26 cellular contexts compared by ENCODE assay signal in the genomic region with DNA sequence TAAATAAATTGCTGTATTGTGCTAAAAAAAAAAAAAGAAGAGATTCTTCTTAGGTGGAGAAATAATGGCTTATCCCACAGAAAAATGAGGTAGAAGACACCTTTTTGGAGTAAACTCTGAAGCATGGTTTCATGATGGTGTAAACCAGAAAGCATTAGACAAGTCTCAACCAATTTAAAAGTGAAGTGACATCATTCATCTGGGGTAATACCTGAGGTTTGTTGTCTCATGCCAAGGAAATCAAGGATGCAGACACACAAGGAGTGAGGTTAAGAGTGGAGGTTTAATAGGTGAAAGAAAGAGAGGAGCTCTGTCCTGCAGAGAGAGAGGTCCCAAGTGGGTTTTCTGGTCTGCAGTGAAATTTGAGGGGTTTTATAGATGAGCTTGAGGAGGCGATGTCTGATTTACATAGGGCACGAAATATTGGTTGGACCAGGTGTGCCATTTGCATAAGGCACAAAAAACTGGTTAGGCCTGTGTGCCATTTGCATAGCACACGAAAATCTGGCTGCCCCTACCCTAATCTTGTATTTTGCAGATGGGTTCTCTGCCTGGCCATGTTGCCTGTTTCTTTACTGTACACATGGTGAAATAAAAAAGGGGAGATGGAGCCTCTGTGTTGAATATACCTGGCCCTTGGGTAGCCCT. TPM values are rescaled to one million over a fixed set of nuclear protein-coding genes. Genes with fewer than 3 reads are reported as not detected.
"Had no signal": no experiment of that assay in that cellular context is flagged by ENCODE, and none has a peak within 500 bp of the region (broad histone marks: within the 10 kb centered on the region; RNA-seq: fewer than 3 reads in every experiment).

No MANE protein-coding gene starts in this region.

- H3K27ac Mint-ChIP-seq: activated naive CD8-positive, alpha-beta T cell treated with anti-CD3 and anti-CD28 coated beads, Interleukin-2, amount 10 ng/mL, durations not matched to agents 7 days and 5 days; immature natural killer cell; nephron progenitor cell; stimulated activated naive B cell treated with anti-CD40 and anti-IgM and Interleukin-4, amounts not matched to agents 10 μg/mL and 1 μg/mL and 100 μg/mL, for 72 hours had no signal

- ATAC-seq: activated CD4-positive, CD25-positive, alpha-beta regulatory T cell treated with anti-CD3 and anti-CD28 coated beads, Interleukin-2, amount 50 U/mL, for 24 hours; heart left ventricle; left cardiac atrium; lower lobe of right lung; stimulated activated naive B cell treated with anti-CD40 and anti-IgM and Interleukin-4, amounts not matched to agents 10 μg/mL and 1 μg/mL and 100 μg/mL, for 72 hours had no signal

- H3K9me3 ChIP-seq: heart left ventricle, lower lobe of right lung, tibial artery, uterus had no signal

- H3K36me3 Mint-ChIP-seq: activated naive CD8-positive, alpha-beta T cell treated with anti-CD3 and anti-CD28 coated beads, Interleukin-2, amount 10 ng/mL, durations not matched to agents 7 days and 5 days; immature natural killer cell; mesothelial cell of epicardium; stimulated activated naive B cell treated with anti-CD40 and anti-IgM and Interleukin-4, amounts not matched to agents 10 μg/mL and 1 μg/mL and 100 μg/mL, for 72 hours had no signal

- H3K4me1 Mint-ChIP-seq: activated naive CD8-positive, alpha-beta T cell treated with anti-CD3 and anti-CD28 coated beads, Interleukin-2, amount 10 ng/mL, durations not matched to agents 7 days and 5 days; immature natural killer cell; nephron progenitor cell; stimulated activated naive B cell treated with anti-CD40 and anti-IgM and Interleukin-4, amounts not matched to agents 10 μg/mL and 1 μg/mL and 100 μg/mL, for 72 hours had no signal

- H3K27ac ChIP-seq: brain microvascular endothelial cell, heart left ventricle, lower lobe of right lung, tibial artery, uterus had no signal

- DNase-seq: activated CD4-positive, alpha-beta T cell treated with anti-CD3 and anti-CD28 coated beads, Interleukin-2, amount 50 U/mL, for 1 hour; activated naive CD4-positive, alpha-beta T cell; activated naive CD8-positive, alpha-beta T cell treated with anti-CD3 and anti-CD28 coated beads, Interleukin-2, amount 10 ng/mL, durations not matched to agents 7 days and 5 days; anterior cingulate cortex; brain microvascular endothelial cell; cerebellar nuclear complex; effector CD8-positive, alpha-beta T cell; heart left ventricle; immature natural killer cell; left cardiac atrium; lower lobe of right lung; nephron progenitor cell; occipital lobe; stimulated activated CD4-positive, alpha-beta T cell treated with anti-CD3 and anti-CD28 coated beads, Interleukin-15, amount 100 ng/mL, for 24 hours; stimulated activated CD4-positive, alpha-beta T cell treated with anti-CD3 and anti-CD28 coated beads, Interleukin-4, amount 100 ng/mL, for 1 hour; stimulated activated naive B cell treated with anti-CD40 and anti-IgM and Interleukin-4, amounts not matched to agents 10 μg/mL and 1 μg/mL and 100 μg/mL, for 72 hours; tibial artery; uterus had no signal

- H3K4me3 Mint-ChIP-seq: activated naive CD8-positive, alpha-beta T cell treated with anti-CD3 and anti-CD28 coated beads, Interleukin-2, amount 10 ng/mL, durations not matched to agents 7 days and 5 days; immature natural killer cell; mesothelial cell of epicardium; nephron progenitor cell; stimulated activated naive B cell treated with anti-CD40 and anti-IgM and Interleukin-4, amounts not matched to agents 10 μg/mL and 1 μg/mL and 100 μg/mL, for 72 hours had no signal

RNA-seq across cellular contexts. Expression of a gene that starts 25.0 kb away (rescaled TPM):
- total RNA-seq: activated CD8-positive, alpha-beta memory T cell treated with anti-CD3 and anti-CD28 coated beads for 36 hours; activated naive CD8-positive, alpha-beta T cell treated with anti-CD3 and anti-CD28 coated beads, Interleukin-2, amount 10 ng/mL, durations not matched to agents 7 days and 5 days; endothelial cell of umbilical vein; fibroblast of lung; frontal cortex; heart left ventricle; left cardiac atrium; mesothelial cell of epicardium; occipital lobe; posterior vena cava; skeletal muscle tissue had no signal
